Comparison of ENCODE assay signal across 15 cellular contexts in genomic region chr3:12345141-12345561, GRCh38. TPM values are rescaled to one million over a fixed set of nuclear protein-coding genes. Genes with fewer than 3 reads are reported as not detected.
DNase-seq lines count a peak whose midpoint lies in the region; ATAC-seq, FAIRE-seq and TF ChIP-seq lines count a peak whose summit lies in the region.
"Had no signal": no experiment of that assay in that cellular context is flagged by ENCODE, and none has a peak within 500 bp of the region (broad histone marks: within the 10 kb centered on the region; RNA-seq: fewer than 3 reads in every experiment).

No MANE protein-coding gene starts in this region.

- no peaks in the 10 kb centered on the region for H3K4me1 ChIP-seq in HepG2 (ENCODE audit: insufficient read depth, low read length)

- POLR2A ChIA-PET in GM10248 (lab: Yijun Ruan, JAX) (no interaction called here), HepG2 (lab: Yijun Ruan, JAX) (no interaction called here)

- BruUV-seq in HepG2 (replicated peaks; lab: Mats Ljungman, UMichigan): no TSS peak

- no peak overlapping the region for H2AFZ ChIP-seq in HepG2 (ENCODE audit: low read length)

- no peaks in the 10 kb centered on the region; a peak in 1 of 5 replicates for H3K36me3 ChIP-seq in HepG2 (replicated peaks in 1 of 2; ENCODE audit: control insufficient read depth in 1 of 2, insufficient read depth in 2 of 2, low read length in 2 of 2)
- H3K36me3 ChIP-seq: pancreas had no signal

- H3K4me3 ChIP-seq in astrocyte of the spinal cord (ENCODE audit: low read depth, low read length) (no peak overlapping the region), HepG2 (replicated peaks in 1 of 3; ENCODE audit: insufficient read depth in 1 of 3, low read depth in 2 of 3, low read length in 3 of 3) (no peak overlapping the region)
- H3K4me3 ChIP-seq: pancreas had no signal

- no peaks in the 10 kb centered on the region for H3K9me3 Mint-ChIP-seq in mesothelial cell of epicardium

- TF ChIP-seq EP300 in HepG2 (IDR thresholded peaks at IDR 0.05; ENCODE audit: low read depth in 2 of 2, low read length in 2 of 2) (no peak), HepG2 (CRISPR knock-in tag; IDR thresholded peaks at IDR 0.05; ENCODE audit: borderline replicate concordance) (no peak)

- H3K4me2 ChIP-seq in HepG2 (ENCODE audit: low read depth, low read length): no peak overlapping the region

- peaks cover 25% of the 10 kb centered on the region for H3K4me1 Mint-ChIP-seq in mesothelial cell of epicardium

- H3K79me2 ChIP-seq in HepG2 (ENCODE audit: insufficient read depth, low read length): no peaks in the 10 kb centered on the region

- TF ChIP-seq CTCF in astrocyte of the spinal cord (IDR thresholded peaks at IDR 0.05; ENCODE audit: low read depth, low read length) (no peak), mesothelial cell of epicardium (IDR thresholded peaks at IDR 0.05; ENCODE audit: unreplicated experiment) (no peak), GM10248 (IDR thresholded peaks at IDR 0.05; ENCODE audit: control extremely low read depth, extremely low read depth, low read depth, missing control alignments) (no peak), HepG2 (CRISPR knock-in tag; IDR thresholded peaks at IDR 0.05) (no peak)

- no peak overlapping the region for H3K4me3 Mint-ChIP-seq in mesothelial cell of epicardium

- CTCF ChIA-PET in GM10248 (lab: Yijun Ruan, JAX): interaction anchor here (1.4 kb wide), 1 partner anchor 11 kb away, joined by 3 read pairs; no protein-coding TSS in a partner anchor
- CTCF ChIA-PET in HepG2 (lab: Yijun Ruan, JAX; ENCODE audit: low intra/inter-chr PET ratio, low total read pairs): no interaction called here

- no peak overlapping the region for H3K9ac ChIP-seq in HepG2 (ENCODE audit: insufficient read depth, low read depth, low read length)

- no peaks in the 10 kb centered on the region for H4K20me1 ChIP-seq in HepG2 (ENCODE audit: insufficient read depth, low read length)

- H3K27me3 ChIP-seq in HepG2 (ENCODE audit: control insufficient read depth in 1 of 2, insufficient read depth in 2 of 2, low read length in 2 of 2): no peaks in the 10 kb centered on the region
- H3K27me3 ChIP-seq: pancreas had no signal

- H3K9me3 ChIP-seq in HepG2 (ENCODE audit: low read length): no peaks in the 10 kb centered on the region
- H3K9me3 ChIP-seq: pancreas had no signal

- TF ChIP-seq POLR2A in HepG2 (IDR thresholded peaks at IDR 0.05; ENCODE audit: insufficient read depth in 1 of 2, low read depth in 2 of 2, low read length in 2 of 2): no peak

- FAIRE-seq in HepG2 (lab: Jason Lieb, UNC): no peak
- FAIRE-seq: D721Med, pancreas had no signal

- ATAC-seq in GM18519 (IDR thresholded peaks at IDR 0.05; ENCODE audit: low FRiP score, unreplicated experiment) (no peak), HepG2 (no peak)
- ATAC-seq: pancreas had no signal

- no peak for TF ChIP-seq RAD21 in HepG2 (CRISPR knock-in tag; IDR thresholded peaks at IDR 0.05)

- intact Hi-C loops in HepG2 (cut with micrococcal nuclease; ENCODE audit: unreplicated experiment): no loop called here

- WGBS in HepG2 (ENCODE audit: low lambda C conversion rate): 93% methylated on average over 5 of the region's 5 CpGs

- peak overlapping the region; percentile 81 for H3K27ac Mint-ChIP-seq in mesothelial cell of epicardium

- in situ Hi-C loops in Caki2 (cut with HindIII; ENCODE audit: low pct_unique_long_range_greater_than_20kb, low sequenced_read_pairs) (no loop called here), astrocyte of the spinal cord (cut with HindIII; ENCODE audit: low sequenced_read_pairs) (no loop called here), HepG2 (cut with HindIII; ENCODE audit: extremely low pct_ligation_motif_present, low pct_unique_long_range_greater_than_20kb) (no loop called here)

- H3K36me3 Mint-ChIP-seq in mesothelial cell of epicardium: no peaks in the 10 kb centered on the region

- DNase-seq in Caki2 (ENCODE audit: low read depth): peak; percentile 45
- peak; percentile 66 for DNase-seq in HT1080 (ENCODE audit: low read depth)
- DNase-seq in astrocyte of the spinal cord (ENCODE audit: low read depth, low spot score): peak; percentile 62
- DNase-seq in mesothelial cell of epicardium (ENCODE audit: low spot score in 2 of 2, unreplicated experiment in 2 of 2): no peak
- DNase-seq in NCI-H510A (lab: John Stamatoyannopoulos, UW): no peak
- no peak for DNase-seq in GM10248 (ENCODE audit: extremely low spot score)
- no peak for DNase-seq in HepG2 (ENCODE audit: low spot score)
- DNase-seq: activated naive CD4-positive, alpha-beta T cell; glutamatergic neuron; NCI-H1092; NCI-H69; pancreas; stimulated activated naive CD4-positive, alpha-beta T cell had no signal

- no peaks in the 10 kb centered on the region for H3K27me3 Mint-ChIP-seq in mesothelial cell of epicardium (ENCODE audit: low read depth)

- no peak overlapping the region for H3K27ac ChIP-seq in HepG2 (ENCODE audit: extremely low read length, insufficient read depth, low read length)
- H3K27ac ChIP-seq: pancreas had no signal

TF ChIP-seq in HepG2, 621 proteins besides CTCF, POLR2A, EP300 and RAD21 (continues in another document):
- no peak for TF ChIP-seq MTF2 (CRISPR knock-in tag; IDR thresholded peaks at IDR 0.05; ENCODE audit: borderline replicate concordance)
- no peak for TF ChIP-seq NCOA5 (CRISPR knock-in tag; IDR thresholded peaks at IDR 0.05)
- no peak for TF ChIP-seq RORA (CRISPR knock-in tag; IDR thresholded peaks at IDR 0.05)
- no peak for TF ChIP-seq ZNF503 (CRISPR knock-in tag; IDR thresholded peaks at IDR 0.05)
- no peak for TF ChIP-seq MXI1 (IDR thresholded peaks at IDR 0.05; ENCODE audit: borderline replicate concordance, low read depth, low read length)
- no peak for TF ChIP-seq ZBTB14 (CRISPR knock-in tag; IDR thresholded peaks at IDR 0.05)
- no peak for TF ChIP-seq MYNN (CRISPR knock-in tag; IDR thresholded peaks at IDR 0.05; ENCODE audit: low read depth)
- no peak for TF ChIP-seq MXD3 (CRISPR knock-in tag; IDR thresholded peaks at IDR 0.05)
- no peak for TF ChIP-seq ZSCAN20 (CRISPR knock-in tag; IDR thresholded peaks at IDR 0.05; ENCODE audit: borderline replicate concordance)

RNA-seq across cellular contexts. Expression of gene PPARG, which starts 56.3 kb away (rescaled TPM):
- 58.3 and 63.8 TPM in 2 replicates for total RNA-seq in Caki2 (2014; rRNA removed; shearing (Covaris generic); ENCODE audit: low replicate concordance)
- total RNA-seq in HT1080 (2014; rRNA removed; shearing (Covaris generic)): 1.7 and 2.6 TPM in 2 replicates
- 1.4 and 1.8 TPM in 2 replicates for polyA plus RNA-seq in HT1080 (2015; cell fraction: cytosol; rRNA removed)
- polyA plus RNA-seq in HT1080 (2015; cell fraction: nucleus; rRNA removed): 1.1 and 1.3 TPM in 2 replicates
- total RNA-seq in mesothelial cell of epicardium (10.1 to 13.3 TPM (median 11.7 TPM) in 3 replicates), HepG2 (2016; rRNA removed; fragmentation: Illumina TruSeq; extraction: Trizol) (13.9 and 14.4 TPM in 2 replicates)
- total RNA-seq in HepG2 (2016; cell fraction: cytosol; rRNA removed; fragmentation: Illumina TruSeq; extraction: Trizol; ENCODE audit: low read depth): 46.6 and 50.3 TPM in 2 replicates
- 12.2 and 12.9 TPM in 2 replicates for total RNA-seq in HepG2 (2016; cell fraction: insoluble cytoplasmic fraction; rRNA removed; fragmentation: Illumina TruSeq; extraction: Trizol)
- 42.4 and 46.0 TPM in 2 replicates for total RNA-seq in HepG2 (2016; cell fraction: membrane; rRNA removed; fragmentation: Illumina TruSeq; extraction: Trizol)
- 9.1 and 11.2 TPM in 2 replicates for total RNA-seq in HepG2 (2016; cell fraction: nucleus; rRNA removed; fragmentation: Illumina TruSeq; extraction: Trizol)
- polyA plus RNA-seq in HepG2 (2011; rRNA removed): 57.4 and 58.3 TPM in 2 replicates
- polyA plus RNA-seq in HepG2 (2011; cell fraction: cytosol; rRNA removed): 39.7 and 54.9 TPM in 2 replicates
- 20.9 and 23.5 TPM in 2 replicates for polyA plus RNA-seq in HepG2 (2011; cell fraction: nucleus; rRNA removed)
- 46.8 and 53.5 TPM in 2 replicates for polyA plus RNA-seq in HepG2 (2012)
- polyA plus RNA-seq in HepG2 (2016; cell fraction: cytosol; fragmentation: Illumina TruSeq; extraction: Trizol; ENCODE audit: low read depth): 43.6 and 44.8 TPM in 2 replicates
- polyA plus RNA-seq in HepG2 (2016; cell fraction: insoluble cytoplasmic fraction; fragmentation: Illumina TruSeq; extraction: Trizol; ENCODE audit: low read depth): 14.1 and 15.7 TPM in 2 replicates
- 44.6 and 47.3 TPM in 2 replicates for polyA plus RNA-seq in HepG2 (2016; cell fraction: membrane; fragmentation: Illumina TruSeq; extraction: Trizol; ENCODE audit: low read depth)
- 10.1 and 12.7 TPM in 2 replicates for polyA plus RNA-seq in HepG2 (2016; cell fraction: nucleus; fragmentation: Illumina TruSeq; extraction: Trizol; ENCODE audit: insufficient read depth, low read depth)
- 77.5 and 86.5 TPM in 2 replicates for polyA minus RNA-seq in HepG2 (2011; rRNA and poly(A)+ RNA removed; ENCODE audit: low replicate concordance)
- polyA minus RNA-seq in HepG2 (2011; cell fraction: cytosol; rRNA and poly(A)+ RNA removed): 38.8 and 51.7 TPM in 2 replicates
- polyA minus RNA-seq in HepG2 (2011; cell fraction: nucleus; rRNA and poly(A)+ RNA removed): 98.1 and 113 TPM in 2 replicates

Comparison
In these comparisons a context has a peak if more than half of its experiments do, and no peak if none do; other contexts are left out.
1. DNase-seq: peak in Caki2 (single experiment), HT1080 (single experiment) and astrocyte of the spinal cord (single experiment); none in mesothelial cell of epicardium (0 of 2), NCI-H510A (single experiment), GM10248 (single experiment) and HepG2 (single experiment).